10 cellular contexts compared by ENCODE assay signal in genomic region chrX:78514852-78515251, GRCh38.
DNase-seq lines count a peak whose midpoint lies in the region; ATAC-seq, FAIRE-seq and TF ChIP-seq lines count a peak whose summit lies in the region.
"Had no signal": no experiment of that assay in that cellular context is flagged by ENCODE, and none has a peak within 500 bp of the region (broad histone marks: within the 10 kb centered on the region; RNA-seq: fewer than 3 reads in every experiment).

No MANE protein-coding gene starts in this region.

- no peaks in the 10 kb centered on the region for H3K27me3 Mint-ChIP-seq in CD8-positive, alpha-beta T cell (ENCODE audit: low read depth)
- no peaks in the 10 kb centered on the region for H3K27me3 Mint-ChIP-seq in H9 (ENCODE audit: low read depth)

- no peak overlapping the region for H3T11ph ChIP-seq in H9 (ENCODE audit: low read length)

- H3K9ac ChIP-seq in H9 (ENCODE audit: extremely low read depth, insufficient read length, low read length), result no peak overlapping the region

- no peak for DNase-seq in CD8-positive, alpha-beta T cell
- peak; percentile 76 for DNase-seq in H9
- DNase-seq in activated CD4-positive, alpha-beta T cell treated with anti-CD3 and anti-CD28 coated beads, Interleukin-2, amount 50 U/mL, for 1 hour, result peak; percentile 1
- peak; percentile 87 for DNase-seq in iPS DF 19.7 (ENCODE audit: low read depth, low spot score)
- no peak for DNase-seq in NCI-H526 treated with DMSO at 0.1 percent for 48 hours (lab: John Stamatoyannopoulos, UW)
- DNase-seq in psoas muscle, result no peak
- no peak for DNase-seq in urothelium cell line (ENCODE audit: low spot score)
- DNase-seq in COLO829 (ENCODE audit: low spot score), result no peak
- DNase-seq: DMS 273 treated with DMSO at 0.1 percent for 48 hours had no signal

- no peaks in the 10 kb centered on the region for H3K36me3 Mint-ChIP-seq in CD8-positive, alpha-beta T cell
- H3K36me3 Mint-ChIP-seq in H9 (ENCODE audit: insufficient read depth in 1 of 3, low read depth in 3 of 3), result peaks cover 10 to 23% (median 20%) of the 10 kb centered on the region in 3 experiments

- peak; percentile 41 for ATAC-seq in CD8-positive, alpha-beta T cell
- ATAC-seq in psoas muscle, result no peak
- ATAC-seq: K562 had no signal

- H3K27ac Mint-ChIP-seq in CD8-positive, alpha-beta T cell, result peak overlapping the region; percentile 84
- H3K27ac Mint-ChIP-seq in H9, result peak overlapping the region; percentile 95 to 98 (median 97); a peak in 6 of 7 replicates

- TF ChIP-seq CTCF in CD8-positive, alpha-beta T cell (IDR thresholded peaks at IDR 0.05), result no peak
- TF ChIP-seq CTCF in H9 (conservative IDR thresholded peaks at IDR 0.05) (no peak), psoas muscle (IDR thresholded peaks at IDR 0.05) (no peak)

- H3K36me3 ChIP-seq in CD8-positive, alpha-beta T cell (ENCODE audit: insufficient read depth, low read length), result no peaks in the 10 kb centered on the region
- no peaks in the 10 kb centered on the region for H3K36me3 ChIP-seq in psoas muscle (ENCODE audit: insufficient read depth in 1 of 2, low read depth in 1 of 2)

- no peaks in the 10 kb centered on the region for H3K9me3 ChIP-seq in CD8-positive, alpha-beta T cell (ENCODE audit: low read length)
- no peaks in the 10 kb centered on the region for H3K9me3 ChIP-seq in H9 (ENCODE audit: control insufficient read depth, low read depth, low read length)
- no peaks in the 10 kb centered on the region for H3K9me3 ChIP-seq in psoas muscle

- no peak overlapping the region for H3K4me3 ChIP-seq in CD8-positive, alpha-beta T cell (ENCODE audit: low read depth, low read length)
- H3K4me3 ChIP-seq in psoas muscle, result no peak overlapping the region
- H3K4me3 ChIP-seq: K562 had no signal

- no peaks in the 10 kb centered on the region for H3K9me3 Mint-ChIP-seq in CD8-positive, alpha-beta T cell
- H3K9me3 Mint-ChIP-seq in H9, result peaks cover 64 to 73% of the 10 kb centered on the region in 2 experiments

- peaks cover 33% of the 10 kb centered on the region for H3K4me1 Mint-ChIP-seq in CD8-positive, alpha-beta T cell (ENCODE audit: low read depth)
- peaks cover 25 to 27% of the 10 kb centered on the region in 2 experiments for H3K4me1 Mint-ChIP-seq in H9

- H2AFZ ChIP-seq in H9 (ENCODE audit: low read length), result no peak overlapping the region

- CTCF ChIA-PET in CD8-positive, alpha-beta T cell (lab: Charles Lee), result no interaction called here

- H3K23me2 ChIP-seq in H9 (ENCODE audit: insufficient read length, low read depth, low read length, poor library complexity, severe bottlenecking), result no peaks in the 10 kb centered on the region

- H3K4me2 ChIP-seq in H9 (ENCODE audit: insufficient read depth, insufficient read length, low read length), result no peak overlapping the region

- H3K79me2 ChIP-seq in H9 (ENCODE audit: insufficient read depth, low read length), result no peaks in the 10 kb centered on the region

- no peak overlapping the region for H4K8ac ChIP-seq in H9 (replicated peaks; ENCODE audit: insufficient read length, low read depth, low read length)

- H3K27me3 ChIP-seq in CD8-positive, alpha-beta T cell (ENCODE audit: insufficient read depth, low read length), result no peaks in the 10 kb centered on the region
- H3K27me3 ChIP-seq in H9 (ENCODE audit: insufficient read depth, low read length) (no peaks in the 10 kb centered on the region), psoas muscle (ENCODE audit: insufficient read depth in 3 of 3, low read length in 2 of 3) (no peaks in the 10 kb centered on the region)

- no peaks in the 10 kb centered on the region for H4K20me1 ChIP-seq in H9 (ENCODE audit: control insufficient read depth, insufficient read depth, insufficient read length)

- H3K4me1 ChIP-seq in CD8-positive, alpha-beta T cell (ENCODE audit: insufficient read depth, low read length), result peaks cover 20% of the 10 kb centered on the region
- peaks cover 7% of the 10 kb centered on the region; the same call in 1 of the 2 replicates for H3K4me1 ChIP-seq in H9 (ENCODE audit: insufficient read depth, low read length)
- no peaks in the 10 kb centered on the region for H3K4me1 ChIP-seq in psoas muscle

- H3K23ac ChIP-seq in H9 (ENCODE audit: insufficient read length, low read depth, low read length), result no peak overlapping the region

- no peak overlapping the region for H3K4ac ChIP-seq in H9 (ENCODE audit: low read depth, low read length)

- H3K27ac ChIP-seq in CD8-positive, alpha-beta T cell (ENCODE audit: low read depth, low read length), result no peak overlapping the region
- H3K27ac ChIP-seq in H9 (ENCODE audit: insufficient read length, low read depth, low read length) (peak overlapping the region; percentile 98), psoas muscle (no peak overlapping the region)

- no peak overlapping the region for H3K4me3 Mint-ChIP-seq in CD8-positive, alpha-beta T cell
- H3K4me3 Mint-ChIP-seq in H9, result peak overlapping the region in 1 of 2 experiments; percentile 50; a peak in 1 of 5 replicates

- no peak overlapping the region for H2BK20ac ChIP-seq in H9 (ENCODE audit: low read depth, low read length, poor library complexity, severe bottlenecking)

- H3K18ac ChIP-seq in H9 (ENCODE audit: insufficient read length, low read depth, low read length), result no peak overlapping the region

- no peak overlapping the region for H4K91ac ChIP-seq in H9 (ENCODE audit: insufficient read length, low read depth, low read length)

- intact Hi-C loops in CD8-positive, alpha-beta T cell (cut with DNase I, micrococcal nuclease), result loop anchor here (5.0 to 10.0 kb wide), 4 partner anchors 183 to 620 kb away; partner anchors contain the start of genes ATP7A (in 1 of the 2), COX7B (in 1 of the 2), MAGT1 (in 1 of the 2) and TAF9B (in 1 of the 2)
- intact Hi-C loops in psoas muscle (cut with DNase I), result no loop called here

- H2AK5ac ChIP-seq in H9 (ENCODE audit: insufficient read length, low read length), result no peak overlapping the region

- no peak overlapping the region for H2BK12ac ChIP-seq in H9 (ENCODE audit: insufficient read length, low read depth, low read length)

- no peak overlapping the region for H3K56ac ChIP-seq in H9 (ENCODE audit: insufficient read length, low read depth, low read length)

- no peak overlapping the region for H2BK5ac ChIP-seq in H9 (ENCODE audit: insufficient read length, low read length)

- no peak overlapping the region for H4K5ac ChIP-seq in H9 (ENCODE audit: insufficient read length, low read depth, low read length)

- H2BK120ac ChIP-seq in H9 (ENCODE audit: low read depth, low read length, poor library complexity, severe bottlenecking), result no peak overlapping the region

- no peak for FAIRE-seq in urothelium cell line (lab: Jason Lieb, UNC)
- FAIRE-seq: K562 had no signal

- POLR2A ChIA-PET in CD8-positive, alpha-beta T cell (lab: Charles Lee), result no interaction called here

- no peak overlapping the region for H2BK15ac ChIP-seq in H9 (ENCODE audit: low read depth, low read length)

- H3K14ac ChIP-seq in H9 (ENCODE audit: insufficient read depth, low read length), result no peak overlapping the region

- H3K79me1 ChIP-seq in H9 (ENCODE audit: insufficient read depth, low read depth, low read length, poor library complexity, severe bottlenecking), result no peaks in the 10 kb centered on the region

Comparison
In these comparisons a context has a peak if more than half of its experiments do, and no peak if none do; other contexts are left out.
1. DNase-seq: peak in H9 (single experiment), activated CD4-positive, alpha-beta T cell treated with anti-CD3 and anti-CD28 coated beads, Interleukin-2, amount 50 U/mL, for 1 hour (single experiment) and iPS DF 19.7 (single experiment); none in CD8-positive, alpha-beta T cell (0 of 7), NCI-H526 treated with DMSO at 0.1 percent for 48 hours (single experiment), psoas muscle (0 of 2), urothelium cell line (single experiment) and COLO829 (single experiment).
2. intact Hi-C loops: an anchor here in CD8-positive, alpha-beta T cell (5.0 to 10.0 kb wide); none called in psoas muscle.